ENCODE assay signal across 32 cellular contexts in the genomic region with DNA sequence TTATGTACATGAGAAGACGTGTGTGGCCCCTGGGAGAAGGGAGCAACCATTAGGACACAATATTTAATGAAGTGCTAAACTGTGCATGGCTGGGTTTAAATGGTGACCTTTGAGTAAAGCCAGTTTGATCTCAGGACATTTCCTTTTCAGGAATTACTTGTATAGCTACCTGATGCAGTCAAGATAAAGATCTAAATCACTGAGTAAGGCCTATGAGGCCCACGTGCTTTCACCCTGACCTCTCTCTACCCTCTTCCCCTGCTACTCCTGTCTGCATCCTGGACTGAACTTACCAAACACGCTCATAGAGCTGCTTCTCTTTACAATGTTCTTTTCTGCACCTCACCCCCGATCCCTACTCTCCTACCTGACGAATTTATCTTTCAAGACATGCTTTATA.
"Had no signal": no experiment of that assay in that cellular context is flagged by ENCODE, and none has a peak within 500 bp of the region (broad histone marks: within the 10 kb centered on the region; RNA-seq: fewer than 3 reads in every experiment).

No MANE protein-coding gene starts in this region.

- H3K9me3 ChIP-seq: ascending aorta, breast epithelium, colonic mucosa, esophagus muscularis mucosa, gastrocnemius medialis, heart left ventricle had no signal

- H3K27me3 ChIP-seq: ascending aorta, breast epithelium, cardiac muscle cell, colonic mucosa, dorsolateral prefrontal cortex, esophagus muscularis mucosa, foreskin keratinocyte, gastrocnemius medialis, heart left ventricle had no signal

- H3K36me3 ChIP-seq: ascending aorta, breast epithelium, cardiac muscle cell, colonic mucosa, esophagus muscularis mucosa, gastrocnemius medialis, heart left ventricle, WERI-Rb-1 had no signal

- H3K4me3 ChIP-seq: ascending aorta, breast epithelium, cardiac muscle cell, colonic mucosa, dorsolateral prefrontal cortex, esophagus muscularis mucosa, gastrocnemius medialis, heart left ventricle had no signal

- H3K4me1 ChIP-seq: colonic mucosa, foreskin keratinocyte had no signal

- H3K27ac ChIP-seq: ascending aorta, breast epithelium, cardiac muscle cell, colonic mucosa, foreskin keratinocyte, gastrocnemius medialis, heart left ventricle, WERI-Rb-1 had no signal

- DNase-seq: activated B cell treated with CpG ODN at 0.5 μM for 24 hours; activated CD4-positive, alpha-beta T cell treated with anti-CD3 and anti-CD28 coated beads for 48 hours; activated CD4-positive, alpha-beta T cell treated with anti-CD3 and anti-CD28 coated beads, Interleukin-2, amount 50 U/mL, for 1 hour; activated CD4-positive, alpha-beta T cell treated with anti-CD3 and anti-CD28 coated beads, Interleukin-2, amount 50 U/mL, for 48 hours; activated CD8-positive, alpha-beta memory T cell treated with anti-CD3 and anti-CD28 coated beads for 24 hours; activated CD8-positive, alpha-beta T cell treated with anti-CD3 and anti-CD28 coated beads for 36 hours; activated effector memory CD4-positive, alpha-beta T cell treated with Interleukin-2 at 50 U/mL for 16 hours; activated gamma-delta T cell treated with Interleukin-2 at 50 U/mL for 16 hours; activated naive CD4-positive, alpha-beta T cell treated with anti-CD3 and anti-CD28 coated beads for 36 hours; activated naive CD8-positive, alpha-beta T cell treated with anti-CD3 and anti-CD28 coated beads, Interleukin-2, amount 10 ng/mL, durations not matched to agents 7 days and 5 days; activated T-cell treated with anti-CD3 and anti-CD28 coated beads, Interleukin-2, amount 50 U/mL, for 4 hours; central memory CD4-positive, alpha-beta T cell; cerebellar nuclear complex; colonic mucosa; dorsolateral prefrontal cortex; effector memory CD4-positive, alpha-beta T cell; erythroblast; foreskin keratinocyte; gastrocnemius medialis; glutamatergic neuron; heart left ventricle; T-helper 1 cell; T-helper 17 cell; T1000; WERI-Rb-1 had no signal

- ATAC-seq: activated CD4-positive, CD25-positive, alpha-beta regulatory T cell treated with anti-CD3 and anti-CD28 coated beads, Interleukin-2, amount 50 U/mL, for 24 hours; activated CD8-positive, alpha-beta T cell treated with anti-CD3 and anti-CD28 coated beads for 36 hours; activated naive CD4-positive, alpha-beta T cell treated with anti-CD3 and anti-CD28 coated beads, Interleukin-2, amount 50 U/mL, for 72 hours; activated T-cell treated with anti-CD3 and anti-CD28 coated beads, Interleukin-2, amount 50 U/mL, for 4 hours; activated T-helper 17 cell treated with anti-CD3 and anti-CD28 coated beads, Interleukin-2, amount 50 U/mL, for 72 hours; foreskin keratinocyte; gastrocnemius medialis; heart left ventricle; T-helper 17 cell had no signal
